21 cellular contexts compared by ENCODE assay signal in genomic region chr10:124953421-124953820, GRCh38.
"Had no signal": no experiment of that assay in that cellular context is flagged by ENCODE, and none has a peak within 500 bp of the region (broad histone marks: within the 10 kb centered on the region; RNA-seq: fewer than 3 reads in every experiment).

No MANE protein-coding gene starts in this region.

- H3K4me1 ChIP-seq: breast epithelium had no signal

- H3K9ac ChIP-seq: SK-N-SH had no signal

- H3K27ac ChIP-seq: breast epithelium, gastroesophageal sphincter, thyroid gland had no signal

- H3K27me3 ChIP-seq: breast epithelium, gastroesophageal sphincter, heart left ventricle, thyroid gland had no signal

- H3K4me3 Mint-ChIP-seq: activated CD4-positive, alpha-beta T cell treated with anti-CD3 and anti-CD28 coated beads, Interleukin-2, amount 10 ng/mL, durations not matched to agents 24 days and 14 days; activated CD8-positive, alpha-beta T cell treated with anti-CD3 and anti-CD28 coated beads, Interleukin-2, amount 10 ng/mL, durations not matched to agents 7 days and 5 days; activated naive CD8-positive, alpha-beta T cell treated with anti-CD3 and anti-CD28 coated beads, Interleukin-2, amount 10 ng/mL, durations not matched to agents 7 days and 5 days; activated T-cell treated with anti-CD3 and anti-CD28 coated beads, Interleukin-2, amount 50 U/mL, for 4 hours; memory B cell; naive B cell; stimulated activated naive B cell treated with anti-CD40 and anti-IgM and Interleukin-4, amounts not matched to agents 10 μg/mL and 1 μg/mL and 100 μg/mL, for 72 hours; T-helper 2 cell treated with Interferon-gamma antibody and Interleukin-4, amounts not matched to agents 5 μg/mL and 100 μg/mL, for 36 hours had no signal

- H3K4me3 ChIP-seq: breast epithelium, gastroesophageal sphincter, heart left ventricle, mucosa of descending colon, thyroid gland had no signal

- DNase-seq: activated CD4-positive, alpha-beta T cell treated with anti-CD3 and anti-CD28 coated beads, Interleukin-2, amount 10 ng/mL, durations not matched to agents 24 days and 14 days; activated CD4-positive, CD25-positive, alpha-beta regulatory T cell; activated CD8-positive, alpha-beta T cell treated with anti-CD3 and anti-CD28 coated beads, Interleukin-2, amount 10 ng/mL, durations not matched to agents 7 days and 5 days; activated effector memory CD4-positive, alpha-beta T cell treated with anti-CD3 and anti-CD28 coated beads, Interleukin-2, amount 50 U/mL, for 16 hours; activated naive CD8-positive, alpha-beta T cell treated with anti-CD3 and anti-CD28 coated beads, Interleukin-2, amount 10 ng/mL, durations not matched to agents 7 days and 5 days; activated T-cell treated with anti-CD3 and anti-CD28 coated beads, Interleukin-2, amount 50 U/mL, for 4 hours; aorta; cerebellar nuclear complex; cortex of kidney; heart left ventricle; left ventricle myocardium superior; mucosa of descending colon; naive B cell; SK-N-SH; stimulated activated naive B cell treated with anti-CD40 and anti-IgM and Interleukin-4, amounts not matched to agents 10 μg/mL and 1 μg/mL and 100 μg/mL, for 72 hours; thyroid gland had no signal

- H3K9me3 Mint-ChIP-seq: activated CD4-positive, alpha-beta T cell treated with anti-CD3 and anti-CD28 coated beads, Interleukin-2, amount 10 ng/mL, durations not matched to agents 24 days and 14 days; activated naive CD8-positive, alpha-beta T cell treated with anti-CD3 and anti-CD28 coated beads, Interleukin-2, amount 10 ng/mL, durations not matched to agents 7 days and 5 days; activated T-cell treated with anti-CD3 and anti-CD28 coated beads, Interleukin-2, amount 50 U/mL, for 4 hours; memory B cell; naive B cell; stimulated activated naive B cell treated with anti-CD40 and anti-IgM and Interleukin-4, amounts not matched to agents 10 μg/mL and 1 μg/mL and 100 μg/mL, for 72 hours; T-helper 2 cell treated with Interferon-gamma antibody and Interleukin-4, amounts not matched to agents 5 μg/mL and 100 μg/mL, for 36 hours had no signal

- H3K4me2 ChIP-seq: SK-N-SH had no signal

- H3K9me3 ChIP-seq: breast epithelium, gastroesophageal sphincter, heart left ventricle, mucosa of descending colon, SK-N-SH, thyroid gland had no signal

- ATAC-seq: activated CD8-positive, alpha-beta T cell treated with anti-CD3 and anti-CD28 coated beads, Interleukin-2, amount 10 ng/mL, durations not matched to agents 7 days and 5 days; activated T-cell treated with anti-CD3 and anti-CD28 coated beads, Interleukin-2, amount 50 U/mL, for 4 hours; esophagus mucosa; gastroesophageal sphincter; heart left ventricle; left ventricle myocardium superior; mucosa of descending colon; stimulated activated naive B cell treated with anti-CD40 and anti-IgM and Interleukin-4, amounts not matched to agents 10 μg/mL and 1 μg/mL and 100 μg/mL, for 72 hours had no signal

- H3K27me3 Mint-ChIP-seq: activated CD4-positive, alpha-beta T cell treated with anti-CD3 and anti-CD28 coated beads, Interleukin-2, amount 10 ng/mL, durations not matched to agents 24 days and 14 days; activated naive CD8-positive, alpha-beta T cell treated with anti-CD3 and anti-CD28 coated beads, Interleukin-2, amount 10 ng/mL, durations not matched to agents 7 days and 5 days; memory B cell; naive B cell; stimulated activated naive B cell treated with anti-CD40 and anti-IgM and Interleukin-4, amounts not matched to agents 10 μg/mL and 1 μg/mL and 100 μg/mL, for 72 hours had no signal

- H3K27ac Mint-ChIP-seq: activated CD4-positive, alpha-beta T cell treated with anti-CD3 and anti-CD28 coated beads, Interleukin-2, amount 10 ng/mL, durations not matched to agents 24 days and 14 days; activated CD8-positive, alpha-beta T cell treated with anti-CD3 and anti-CD28 coated beads, Interleukin-2, amount 10 ng/mL, durations not matched to agents 7 days and 5 days; activated naive CD8-positive, alpha-beta T cell treated with anti-CD3 and anti-CD28 coated beads, Interleukin-2, amount 10 ng/mL, durations not matched to agents 7 days and 5 days; memory B cell; naive B cell; stimulated activated naive B cell treated with anti-CD40 and anti-IgM and Interleukin-4, amounts not matched to agents 10 μg/mL and 1 μg/mL and 100 μg/mL, for 72 hours; T-helper 2 cell treated with Interferon-gamma antibody and Interleukin-4, amounts not matched to agents 5 μg/mL and 100 μg/mL, for 36 hours had no signal

- H3K36me3 ChIP-seq: breast epithelium, gastroesophageal sphincter, thyroid gland had no signal
